Comparison of ENCODE assay signal across 15 cellular contexts in genomic region chr5:41851116-41851515, GRCh38.
"Had no signal": no experiment of that assay in that cellular context is flagged by ENCODE, and none has a peak within 500 bp of the region (broad histone marks: within the 10 kb centered on the region; RNA-seq: fewer than 3 reads in every experiment).

No MANE protein-coding gene starts in this region.

- DNase-seq: activated gamma-delta T cell treated with Interleukin-2 at 50 U/mL for 16 hours; effector CD8-positive, alpha-beta T cell; heart left ventricle; left lung; nephron progenitor cell; nucleus accumbens; SHP77 treated with DMSO at 0.1 percent for 48 hours; sigmoid colon; SK-N-SH; stimulated activated CD4-positive, alpha-beta T cell treated with anti-CD3 and anti-CD28 coated beads, Interleukin-4, amount 100 ng/mL, for 24 hours; T-cell; thyroid gland had no signal

- H3K9me3 Mint-ChIP-seq: stimulated activated memory B cell treated with anti-CD40 and anti-IgM and Interleukin-4, amounts not matched to agents 10 μg/mL and 1 μg/mL and 100 μg/mL, for 72 hours; T-cell had no signal

- H3K27me3 Mint-ChIP-seq: stimulated activated memory B cell treated with anti-CD40 and anti-IgM and Interleukin-4, amounts not matched to agents 10 μg/mL and 1 μg/mL and 100 μg/mL, for 72 hours; T-cell had no signal

- ATAC-seq: gastroesophageal sphincter; heart left ventricle; left lung; stimulated activated memory B cell treated with anti-CD40 and anti-IgM and Interleukin-4, amounts not matched to agents 10 μg/mL and 1 μg/mL and 100 μg/mL, for 72 hours; T-cell had no signal

- H3K4me1 Mint-ChIP-seq: mesothelial cell of epicardium; nephron progenitor cell; stimulated activated memory B cell treated with anti-CD40 and anti-IgM and Interleukin-4, amounts not matched to agents 10 μg/mL and 1 μg/mL and 100 μg/mL, for 72 hours had no signal

- H3K4me3 Mint-ChIP-seq: mesothelial cell of epicardium; nephron progenitor cell; stimulated activated memory B cell treated with anti-CD40 and anti-IgM and Interleukin-4, amounts not matched to agents 10 μg/mL and 1 μg/mL and 100 μg/mL, for 72 hours; T-cell had no signal

- H3K27ac Mint-ChIP-seq: mesothelial cell of epicardium; stimulated activated memory B cell treated with anti-CD40 and anti-IgM and Interleukin-4, amounts not matched to agents 10 μg/mL and 1 μg/mL and 100 μg/mL, for 72 hours; T-cell had no signal
